ENCODE assay signal across 11 cellular contexts in the genomic region with DNA sequence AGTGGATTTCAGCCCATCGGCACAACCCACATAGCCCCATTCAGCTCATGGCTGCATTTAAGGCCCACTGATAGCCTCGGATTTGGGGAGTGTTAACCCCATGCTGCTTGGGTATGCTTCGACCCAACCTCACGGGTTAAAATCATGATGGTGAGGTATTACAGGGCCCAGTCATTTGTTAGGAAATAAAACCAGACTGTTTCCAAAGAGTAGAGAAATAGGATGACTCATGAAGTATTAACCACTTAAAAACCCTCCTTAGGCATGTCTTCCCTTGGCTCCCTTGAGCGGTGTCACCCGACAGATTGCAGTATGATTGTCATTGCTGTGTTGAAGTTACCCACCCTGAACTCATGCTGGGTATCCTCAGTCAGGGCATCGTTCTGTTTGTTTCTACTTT.
A peak's percentile ranks its signal among the peaks of the same experiment; 100 is the strongest.
DNase-seq lines count a peak whose midpoint lies in the region; TF ChIP-seq lines count a peak whose summit lies in the region.
"Had no signal": no experiment of that assay in that cellular context is flagged by ENCODE, and none has a peak within 500 bp of the region (broad histone marks: within the 10 kb centered on the region; RNA-seq: fewer than 3 reads in every experiment).

No MANE protein-coding gene starts in this region.

- peaks cover 0 to 5% (median 0%) of the 10 kb centered on the region in 3 donors for H3K27me3 ChIP-seq in skeletal muscle tissue (ENCODE audit: control insufficient read depth in 3 of 3, insufficient read depth in 3 of 3, low read length in 3 of 3)

- DNase-seq in GM04504 (ENCODE audit: low read depth) = peak; percentile 67
- DNase-seq in SIG-M5 treated with dmso at 0.1 percent for 504 hours (lab: John Stamatoyannopoulos, UW; ENCODE audit: unreplicated experiment) = peak; percentile 96
- DNase-seq in fibroblast of villous mesenchyme (ENCODE audit: low read depth) = peak; percentile 94
- no peak for DNase-seq in superior temporal gyrus (ENCODE audit: extremely low spot score)
- no peak for DNase-seq in activated CD4-positive, CD25-positive, alpha-beta regulatory T cell treated with anti-CD3 and anti-CD28 coated beads, Interleukin-2, amount 50 U/mL, for 72 hours
- DNase-seq in NCI-H146 (lab: John Stamatoyannopoulos, UW) = no peak
- no peak for DNase-seq in GM13976 (ENCODE audit: low spot score)
- DNase-seq: activated CD4-positive, alpha-beta T cell treated with anti-CD3 and anti-CD28 coated beads, Interleukin-2, amount 50 U/mL, for 1 hour; GDM1; Kasumi-1 had no signal

- peak overlapping the region; percentile 19 for H3K27ac ChIP-seq in skeletal muscle tissue (ENCODE audit: low read depth, low read length)

- H3K4me1 ChIP-seq in skeletal muscle tissue (ENCODE audit: control insufficient read depth in 3 of 3, insufficient read depth in 3 of 3, low read length in 3 of 3) = peaks cover 35 to 58% (median 41%) of the 10 kb centered on the region in 3 donors

- H3K9ac ChIP-seq in skeletal muscle tissue (ENCODE audit: low read depth in 1 of 3, low read length in 3 of 3) = peak overlapping the region in 1 of 3 donors; percentile 40

- no peaks in the 10 kb centered on the region for H3K36me3 ChIP-seq in skeletal muscle tissue (ENCODE audit: control insufficient read depth in 3 of 3, insufficient read depth in 3 of 3, low read length in 3 of 3)

- no peak for TF ChIP-seq CTCF in fibroblast of villous mesenchyme (IDR thresholded peaks at IDR 0.05; ENCODE audit: insufficient read depth, low read depth, low read length)
- TF ChIP-seq CTCF in GM13976 (IDR thresholded peaks at IDR 0.05; ENCODE audit: borderline replicate concordance, control extremely low read depth, extremely low read depth, insufficient read depth, missing control alignments) = no peak

- in situ Hi-C loops in GM13976 (cut with MboI; ENCODE audit: low sequenced_read_pairs, unreplicated experiment) = no loop called here

- H3K4me3 ChIP-seq in fibroblast of villous mesenchyme (ENCODE audit: low read depth, low read length) (no peak overlapping the region), skeletal muscle tissue (ENCODE audit: low read length in 3 of 3) (peak overlapping the region in 1 of 3 donors; percentile 1)

- no peaks in the 10 kb centered on the region for H3K9me3 ChIP-seq in skeletal muscle tissue (ENCODE audit: control insufficient read depth in 3 of 3, low read length in 3 of 3)

Comparison
In these comparisons a context has a peak if more than half of its experiments do, and no peak if none do; other contexts are left out.
1. DNase-seq: peak in GM04504 (single experiment), SIG-M5 treated with dmso at 0.1 percent for 504 hours (single experiment) and fibroblast of villous mesenchyme (single experiment); none in superior temporal gyrus (single experiment), activated CD4-positive, CD25-positive, alpha-beta regulatory T cell treated with anti-CD3 and anti-CD28 coated beads, Interleukin-2, amount 50 U/mL, for 72 hours (single experiment), NCI-H146 (single experiment) and GM13976 (single experiment).